9 cellular contexts compared by ENCODE assay signal in genomic region chr17:1413281-1413791, GRCh38. TPM values are rescaled to one million over a fixed set of nuclear protein-coding genes. Genes with fewer than 3 reads are reported as not detected.
DNase-seq lines count a peak whose midpoint lies in the region; ATAC-seq, FAIRE-seq and TF ChIP-seq lines count a peak whose summit lies in the region.
"Had no signal": no experiment of that assay in that cellular context is flagged by ENCODE, and none has a peak within 500 bp of the region (broad histone marks: within the 10 kb centered on the region; RNA-seq: fewer than 3 reads in every experiment).

No MANE protein-coding gene starts in this region.

- peaks cover 10% of the 10 kb centered on the region for H3K36me3 Mint-ChIP-seq in endothelial cell (ENCODE audit: low read depth, unreplicated experiment)

- H3K9me1 ChIP-seq in endothelial cell of umbilical vein (replicated peaks; ENCODE audit: control insufficient read depth, extremely low read depth, insufficient read depth, low read length): no peaks in the 10 kb centered on the region

- H3K4me3 ChIP-seq in GM12865 (ENCODE audit: low read depth, low read length) (no peak overlapping the region), OCI-LY3 (ENCODE audit: low read length) (no peak overlapping the region), endothelial cell of umbilical vein (replicated peaks in 1 of 3; ENCODE audit: insufficient read depth in 1 of 3, low read depth in 1 of 3, low read length in 3 of 3) (no peak overlapping the region)

- no peaks in the 10 kb centered on the region for H4K20me1 ChIP-seq in OCI-LY3 (ENCODE audit: insufficient read depth, low read length)
- H4K20me1 ChIP-seq in endothelial cell of umbilical vein (replicated peaks; ENCODE audit: control insufficient read depth, extremely low read depth, insufficient read depth, low read length): no peaks in the 10 kb centered on the region

- H3K4me1 ChIP-seq in OCI-LY3 (ENCODE audit: low read length) (no peaks in the 10 kb centered on the region; the same call in 1 of the 2 replicates), endothelial cell of umbilical vein (ENCODE audit: control insufficient read depth, extremely low read depth, insufficient read depth, low read length) (peaks cover 12% of the 10 kb centered on the region)

- H3K27ac Mint-ChIP-seq in endothelial cell (ENCODE audit: unreplicated experiment): no peak overlapping the region
- H3K27ac Mint-ChIP-seq: stimulated activated effector memory CD8-positive, alpha-beta T cell treated with anti-CD3 and anti-CD28 coated beads, Interleukin-12 subunit alpha, Interleukin-12 subunit beta, amount 100 ng/mL, for 72 hours had no signal

- no peak overlapping the region for H3K4me3 Mint-ChIP-seq in endothelial cell (ENCODE audit: unreplicated experiment)
- H3K4me3 Mint-ChIP-seq: stimulated activated effector memory CD8-positive, alpha-beta T cell treated with anti-CD3 and anti-CD28 coated beads, Interleukin-12 subunit alpha, Interleukin-12 subunit beta, amount 100 ng/mL, for 72 hours had no signal

- dilution Hi-C loops in endothelial cell of umbilical vein (cut with MboI; ENCODE audit: extremely low pct_ligation_motif_present, low sequenced_read_pairs): no loop called here

- H3K27me3 ChIP-seq in OCI-LY3 (ENCODE audit: low read depth, low read length): no peaks in the 10 kb centered on the region
- H3K27me3 ChIP-seq in endothelial cell of umbilical vein (ENCODE audit: control insufficient read depth in 2 of 2, insufficient read depth in 2 of 2, low read length in 2 of 2): no peaks in the 10 kb centered on the region

- peak; percentile 20 for DNase-seq in GM12865 (ENCODE audit: low read depth)
- peak; percentile 97 for DNase-seq in endothelial cell of umbilical vein (ENCODE audit: low read depth, low spot score)
- no peak for DNase-seq in omental fat pad (ENCODE audit: low spot score)
- no peak for DNase-seq in endothelial cell (ENCODE audit: low spot score)
- DNase-seq in Ammon's horn (ENCODE audit: low spot score): no peak

- H3K27me3 Mint-ChIP-seq in endothelial cell (ENCODE audit: unreplicated experiment): peaks cover 3% of the 10 kb centered on the region

- H3K36me3 ChIP-seq in OCI-LY3 (replicated peaks; ENCODE audit: low read depth, low read length) (no peaks in the 10 kb centered on the region), endothelial cell of umbilical vein (ENCODE audit: control insufficient read depth in 2 of 2, extremely low read depth in 1 of 2, insufficient read depth in 2 of 2, low read length in 2 of 2) (peaks cover 0 to 4% of the 10 kb centered on the region in 2 experiments)

- H3K9me3 ChIP-seq in OCI-LY3 (ENCODE audit: insufficient read depth, low read length): no peaks in the 10 kb centered on the region
- H3K9me3 ChIP-seq in endothelial cell of umbilical vein (replicated peaks; ENCODE audit: control insufficient read depth, insufficient read depth, low read length): no peaks in the 10 kb centered on the region

- ATAC-seq in omental fat pad (ENCODE audit: low FRiP score) (peak; percentile 64), HG03460 (IDR thresholded peaks at IDR 0.05; ENCODE audit: unreplicated experiment) (no peak), GM19351 (IDR thresholded peaks at IDR 0.05; ENCODE audit: unreplicated experiment) (no peak)
- ATAC-seq: stimulated activated effector memory CD8-positive, alpha-beta T cell treated with anti-CD3 and anti-CD28 coated beads, Interleukin-12 subunit alpha, Interleukin-12 subunit beta, amount 100 ng/mL, for 72 hours had no signal

- FAIRE-seq in endothelial cell of umbilical vein (lab: Jason Lieb, UNC): peak; percentile 100

- H3K27ac ChIP-seq in OCI-LY3 (ENCODE audit: low read length) (no peak overlapping the region), endothelial cell of umbilical vein (ENCODE audit: insufficient read depth, low read depth, low read length) (no peak overlapping the region)

- BruUV-seq in endothelial cell of umbilical vein (replicated peaks; lab: Mats Ljungman, UMichigan): no TSS peak

- H3K9me3 Mint-ChIP-seq in endothelial cell (ENCODE audit: unreplicated experiment): no peaks in the 10 kb centered on the region
- H3K9me3 Mint-ChIP-seq: stimulated activated effector memory CD8-positive, alpha-beta T cell treated with anti-CD3 and anti-CD28 coated beads, Interleukin-12 subunit alpha, Interleukin-12 subunit beta, amount 100 ng/mL, for 72 hours had no signal

- H2AFZ ChIP-seq in OCI-LY3 (ENCODE audit: low read depth, low read length): no peak overlapping the region
- no peak overlapping the region for H2AFZ ChIP-seq in endothelial cell of umbilical vein (ENCODE audit: low read depth, low read length)

- no peaks in the 10 kb centered on the region for H3K79me2 ChIP-seq in OCI-LY3 (ENCODE audit: low read length)
- no peaks in the 10 kb centered on the region for H3K79me2 ChIP-seq in endothelial cell of umbilical vein (ENCODE audit: control insufficient read depth, insufficient read depth, low read length)

- TF ChIP-seq POLR2A in endothelial cell of umbilical vein (IDR thresholded peaks at IDR 0.05; ENCODE audit: low read depth, low read length): no peak

- CTCF ChIA-PET in endothelial cell of umbilical vein (lab: Charles Lee): interaction anchor here (0.6 to 3.4 kb wide), 6 partner anchors 9 to 217 kb away, joined by 3 to 28 read pairs (median 3); partner anchors contain the start of gene INPP5K

- no peak for TF ChIP-seq CTCF in GM12865 (IDR thresholded peaks at IDR 0.05; ENCODE audit: insufficient read depth, low read depth, low read length, missing control alignments)
- no peak for TF ChIP-seq CTCF in OCI-LY3 (IDR thresholded peaks at IDR 0.05; ENCODE audit: low read depth, low read length)
- no peak for TF ChIP-seq CTCF in endothelial cell of umbilical vein (IDR thresholded peaks at IDR 0.05; ENCODE audit: extremely low read depth in 1 of 2, insufficient read depth in 1 of 2, low read depth in 1 of 2, low read length in 2 of 2)
- TF ChIP-seq CTCF in omental fat pad (IDR thresholded peaks at IDR 0.05): no peak
- no peak for TF ChIP-seq CTCF in endothelial cell (IDR thresholded peaks at IDR 0.05; ENCODE audit: unreplicated experiment)

- H3K9ac ChIP-seq in OCI-LY3 (ENCODE audit: low read length): no peak overlapping the region
- no peak overlapping the region for H3K9ac ChIP-seq in endothelial cell of umbilical vein (replicated peaks; ENCODE audit: extremely low read depth, insufficient read depth, low read length)

- 0 out of 2 replicates have a peak overlapping the region, but pooled peaks have one; percentile 17 for H3K4me2 ChIP-seq in OCI-LY3 (ENCODE audit: low read length)
- peak overlapping the region; percentile 6 for H3K4me2 ChIP-seq in endothelial cell of umbilical vein (ENCODE audit: insufficient read depth, low read length)

- intact Hi-C loops in endothelial cell of umbilical vein (cut with micrococcal nuclease): loop anchor here (1.0 kb wide), 2 partner anchors 10 to 13 kb away; partner anchors contain the start of gene YWHAE

- peaks cover 10% of the 10 kb centered on the region for H3K4me1 Mint-ChIP-seq in endothelial cell (ENCODE audit: unreplicated experiment)

- POLR2A ChIA-PET in endothelial cell of umbilical vein (lab: Charles Lee): interaction anchor here (0.5 to 0.7 kb wide), 4 partner anchors 8 to 42 kb away, joined by 3 to 5 read pairs (median 4); no protein-coding TSS in a partner anchor

TF ChIP-seq in endothelial cell of umbilical vein, 7 proteins besides CTCF, POLR2A, EP300 and RAD21:
- TF ChIP-seq GATA2 (IDR thresholded peaks at IDR 0.05; ENCODE audit: insufficient read depth, insufficient read length, low read depth, low read length) (peak; percentile 94), POLR2AphosphoS5 (IDR thresholded peaks at IDR 0.05; ENCODE audit: insufficient read depth, low read depth, low read length) (peak; percentile 98), FOS (IDR thresholded peaks at IDR 0.05; ENCODE audit: borderline replicate concordance, insufficient read depth, low read length) (peak; percentile 56), JUN (IDR thresholded peaks at IDR 0.05; ENCODE audit: borderline replicate concordance, insufficient read depth, insufficient read length, low read depth) (no peak), MAX (IDR thresholded peaks at IDR 0.05; ENCODE audit: insufficient read depth, insufficient read length) (no peak)

RNA-seq across cellular contexts. Expression of gene YWHAE, which starts 13.3 kb away (rescaled TPM):
- total RNA-seq in endothelial cell of umbilical vein: 819 and 848 TPM in 2 replicates
- 325 and 396 TPM in 2 replicates for polyA plus RNA-seq in endothelial cell of umbilical vein
- polyA plus RNA-seq in endothelial cell of umbilical vein (2011; cell fraction: cytosol; rRNA removed): 840 and 857 TPM in 2 replicates
- 329 and 517 TPM in 2 replicates for polyA plus RNA-seq in endothelial cell of umbilical vein (2011; cell fraction: nucleus; rRNA removed)
- 907 and 1,093 TPM in 2 replicates for polyA plus RNA-seq in endothelial cell of umbilical vein (2012)
- 387 and 461 TPM in 2 replicates for polyA minus RNA-seq in endothelial cell of umbilical vein
- 487 TPM for polyA minus RNA-seq in endothelial cell of umbilical vein (2011; cell fraction: cytosol; rRNA and poly(A)+ RNA removed)
- 155 and 169 TPM in 2 replicates for polyA minus RNA-seq in endothelial cell of umbilical vein (2011; cell fraction: nucleus; rRNA and poly(A)+ RNA removed)
- 100 to 1,000 TPM; 489 to 684 (median 635) TPM for total RNA-seq in omental fat pad
- total RNA-seq in endothelial cell (ENCODE audit: unreplicated experiment): 820 TPM

RNA-seq across cellular contexts. Expression of gene CRK, which starts 42.7 kb away (rescaled TPM):
- total RNA-seq in endothelial cell of umbilical vein (67.2 and 71.3 TPM in 2 replicates), omental fat pad (100 to 1,000 TPM in 2 of 4 donors, 10 to 100 TPM in 2; 84.5 to 104 (median 95.7) TPM), endothelial cell (ENCODE audit: unreplicated experiment) (119 TPM)
- polyA plus RNA-seq in endothelial cell of umbilical vein: 41.2 and 52.8 TPM in 2 replicates
- 60.3 and 63.7 TPM in 2 replicates for polyA plus RNA-seq in endothelial cell of umbilical vein (2011; cell fraction: cytosol; rRNA removed)
- 27.0 and 33.4 TPM in 2 replicates for polyA plus RNA-seq in endothelial cell of umbilical vein (2011; cell fraction: nucleus; rRNA removed)
- polyA plus RNA-seq in endothelial cell of umbilical vein (2012): 55.9 and 69.4 TPM in 2 replicates
- polyA minus RNA-seq in endothelial cell of umbilical vein: 85.7 and 87.4 TPM in 2 replicates
- polyA minus RNA-seq in endothelial cell of umbilical vein (2011; cell fraction: cytosol; rRNA and poly(A)+ RNA removed): 31.6 TPM
- 21.8 and 27.1 TPM in 2 replicates for polyA minus RNA-seq in endothelial cell of umbilical vein (2011; cell fraction: nucleus; rRNA and poly(A)+ RNA removed)

Comparison
In these comparisons a context has a peak if more than half of its experiments do, and no peak if none do; other contexts are left out.
1. DNase-seq: peak in GM12865 (single experiment) and endothelial cell of umbilical vein (single experiment); none in omental fat pad (single experiment), endothelial cell (single experiment) and Ammon's horn (single experiment).